Comparison of ENCODE assay signal across 8 cellular contexts in genomic region chr6:13012977-13013680, GRCh38.
DNase-seq lines count a peak whose midpoint lies in the region; ATAC-seq and TF ChIP-seq lines count a peak whose summit lies in the region.

No MANE protein-coding gene starts in this region.

- TF ChIP-seq CTCF in CD14-positive monocyte (IDR thresholded peaks at IDR 0.05): no peak

- ATAC-seq in effector memory CD8-positive, alpha-beta T cell (replicated peaks): no peak
- no peak for ATAC-seq in activated CD4-positive, CD25-positive, alpha-beta regulatory T cell treated with anti-CD3 and anti-CD28 coated beads, Interleukin-2, amount 50 U/mL, for 24 hours

- H3K9me2 ChIP-seq in Karpas-422 (replicated peaks; ENCODE audit: insufficient read depth, low read length): no peaks in the 10 kb centered on the region

- H3K9me3 ChIP-seq in mucosa of stomach (ENCODE audit: control insufficient read depth, low read length) (no peaks in the 10 kb centered on the region), Karpas-422 (ENCODE audit: low read length) (no peaks in the 10 kb centered on the region)

- H3K36me3 ChIP-seq in mucosa of stomach (ENCODE audit: control insufficient read depth, insufficient read depth, low read length) (no peaks in the 10 kb centered on the region), Karpas-422 (ENCODE audit: insufficient read depth, low read length) (no peaks in the 10 kb centered on the region)

- H3K79me2 ChIP-seq in Karpas-422 (ENCODE audit: low read length): no peaks in the 10 kb centered on the region

- H3K27me3 ChIP-seq in mucosa of stomach (ENCODE audit: control insufficient read depth, insufficient read depth, low read length): peaks cover 45% of the 10 kb centered on the region
- H3K27me3 ChIP-seq in Karpas-422 (ENCODE audit: low read length): no peaks in the 10 kb centered on the region

- no peak overlapping the region for H2AFZ ChIP-seq in Karpas-422 (ENCODE audit: low read length)

- no peak overlapping the region for H3K27ac ChIP-seq in Karpas-422 (ENCODE audit: low read length)

- H3K4me2 ChIP-seq in Karpas-422 (ENCODE audit: low read depth, low read length, poor library complexity, severe bottlenecking): no peak overlapping the region

- H3K4me1 ChIP-seq in mucosa of stomach (ENCODE audit: control insufficient read depth, insufficient read depth, low read length) (peaks cover 15% of the 10 kb centered on the region), Karpas-422 (ENCODE audit: low read length) (no peaks in the 10 kb centered on the region)

- intact Hi-C loops in CD14-positive monocyte (cut with micrococcal nuclease): no loop called here
- intact Hi-C loops in activated T-helper 2 cell treated with anti-CD3 and anti-CD28 coated beads, Interferon-gamma antibody, Interleukin-2, Interleukin-4, amounts not matched to agents 10 μg/mL and 5 μg/mL and 100 μg/mL, durations not matched to agents 14 hours and 24 hours and 36 hours (cut with micrococcal nuclease): no loop called here

- peak overlapping the region; percentile 34 for H3K9ac ChIP-seq in mucosa of stomach (ENCODE audit: low read length)
- no peak overlapping the region for H3K9ac ChIP-seq in Karpas-422 (ENCODE audit: low read length)

- H3K27ac Mint-ChIP-seq in CD14-positive monocyte: peak overlapping the region in 2 of 7 donors; percentile 11 to 46
- H3K27ac Mint-ChIP-seq in effector memory CD8-positive, alpha-beta T cell: no peak overlapping the region
- H3K27ac Mint-ChIP-seq in activated T-helper 2 cell treated with anti-CD3 and anti-CD28 coated beads, Interferon-gamma antibody, Interleukin-2, Interleukin-4, amounts not matched to agents 10 μg/mL and 5 μg/mL and 100 μg/mL, durations not matched to agents 14 hours and 24 hours and 36 hours: no peak overlapping the region

- H4K20me1 ChIP-seq in Karpas-422 (ENCODE audit: insufficient read depth, low read depth, low read length): no peaks in the 10 kb centered on the region

- peaks cover 0 to 8% (median 5%) of the 10 kb centered on the region in 7 donors for H3K9me3 Mint-ChIP-seq in CD14-positive monocyte
- no peaks in the 10 kb centered on the region for H3K9me3 Mint-ChIP-seq in effector memory CD8-positive, alpha-beta T cell
- H3K9me3 Mint-ChIP-seq in activated T-helper 2 cell treated with anti-CD3 and anti-CD28 coated beads, Interferon-gamma antibody, Interleukin-2, Interleukin-4, amounts not matched to agents 10 μg/mL and 5 μg/mL and 100 μg/mL, durations not matched to agents 14 hours and 24 hours and 36 hours: no peaks in the 10 kb centered on the region

- H3K4me3 ChIP-seq in mucosa of stomach (ENCODE audit: low read length) (no peak overlapping the region), Karpas-422 (ENCODE audit: low read length) (no peak overlapping the region)

- peaks cover 20% of the 10 kb centered on the region for H3K4me1 Mint-ChIP-seq in CD14-positive monocyte
- peaks cover 4% of the 10 kb centered on the region in 2 donors for H3K4me1 Mint-ChIP-seq in effector memory CD8-positive, alpha-beta T cell (ENCODE audit: low read depth in 2 of 2)
- peaks cover 2% of the 10 kb centered on the region for H3K4me1 Mint-ChIP-seq in activated T-helper 2 cell treated with anti-CD3 and anti-CD28 coated beads, Interferon-gamma antibody, Interleukin-2, Interleukin-4, amounts not matched to agents 10 μg/mL and 5 μg/mL and 100 μg/mL, durations not matched to agents 14 hours and 24 hours and 36 hours (ENCODE audit: low read depth)

- peaks cover 23 to 31% (median 27%) of the 10 kb centered on the region in 3 donors for H3K27me3 Mint-ChIP-seq in CD14-positive monocyte (ENCODE audit: low read depth in 3 of 3)
- H3K27me3 Mint-ChIP-seq in effector memory CD8-positive, alpha-beta T cell: peaks cover 64 to 73% of the 10 kb centered on the region in 2 donors
- peaks cover 50% of the 10 kb centered on the region for H3K27me3 Mint-ChIP-seq in activated T-helper 2 cell treated with anti-CD3 and anti-CD28 coated beads, Interferon-gamma antibody, Interleukin-2, Interleukin-4, amounts not matched to agents 10 μg/mL and 5 μg/mL and 100 μg/mL, durations not matched to agents 14 hours and 24 hours and 36 hours (ENCODE audit: low read depth)

- peak overlapping the region; percentile 89 to 97 for H3K4me3 Mint-ChIP-seq in CD14-positive monocyte
- H3K4me3 Mint-ChIP-seq in effector memory CD8-positive, alpha-beta T cell: peak overlapping the region; percentile 70 to 83
- H3K4me3 Mint-ChIP-seq in activated T-helper 2 cell treated with anti-CD3 and anti-CD28 coated beads, Interferon-gamma antibody, Interleukin-2, Interleukin-4, amounts not matched to agents 10 μg/mL and 5 μg/mL and 100 μg/mL, durations not matched to agents 14 hours and 24 hours and 36 hours (ENCODE audit: low read depth): no peak overlapping the region

- H3K36me3 Mint-ChIP-seq in CD14-positive monocyte: peaks cover 2 to 7% of the 10 kb centered on the region in 2 donors
- H3K36me3 Mint-ChIP-seq in effector memory CD8-positive, alpha-beta T cell (ENCODE audit: insufficient read depth): no peaks in the 10 kb centered on the region
- H3K36me3 Mint-ChIP-seq in activated T-helper 2 cell treated with anti-CD3 and anti-CD28 coated beads, Interferon-gamma antibody, Interleukin-2, Interleukin-4, amounts not matched to agents 10 μg/mL and 5 μg/mL and 100 μg/mL, durations not matched to agents 14 hours and 24 hours and 36 hours (ENCODE audit: low read depth): no peaks in the 10 kb centered on the region

- DNase-seq in CD14-positive monocyte (ENCODE audit: low spot score): no peak
- peak; percentile 75 for DNase-seq in NCI-H146 treated with DMSO at 0.1 percent for 48 hours (lab: John Stamatoyannopoulos, UW; ENCODE audit: unreplicated experiment)
- no peak for DNase-seq in effector memory CD8-positive, alpha-beta T cell
- DNase-seq in Karpas-422: no peak
- DNase-seq in activated T-helper 2 cell treated with anti-CD3 and anti-CD28 coated beads, Interferon-gamma antibody, Interleukin-2, Interleukin-4, amounts not matched to agents 10 μg/mL and 5 μg/mL and 100 μg/mL, durations not matched to agents 14 hours and 24 hours and 36 hours (ENCODE audit: low spot score): no peak
- no peak for DNase-seq in central memory CD4-positive, alpha-beta T cell
